ENCODE assay signal across 1 cellular context in genomic region chr1:206802401-206802800, GRCh38.
TF ChIP-seq lines count a peak whose summit lies in the region.

No MANE protein-coding gene starts in this region.

TF ChIP-seq in K562, 482 proteins besides CTCF, POLR2A, EP300 and RAD21:
- TF ChIP-seq ZNF512 (tag; IDR thresholded peaks at IDR 0.05) (peak; percentile 64), GMEB1 (CRISPR knock-in tag; IDR thresholded peaks at IDR 0.05) (no peak), ATF3 (IDR thresholded peaks at IDR 0.05) (peak; percentile 78), ATF3 (CRISPR knock-in tag; conservative IDR thresholded peaks at IDR 0.05) (no peak), FOSL1 (tag; conservative IDR thresholded peaks at IDR 0.05) (peak; percentile 58; the same call in 1 of the 2 replicates), KDM1A (IDR thresholded peaks at IDR 0.05) (no peak), CEBPG (CRISPR knock-in tag; IDR thresholded peaks at IDR 0.05) (no peak), CEBPG (tag; conservative IDR thresholded peaks at IDR 0.05 in 1 of 2, IDR thresholded peaks at IDR 0.05 in 1 of 2) (peak in 1 of 2 experiments; percentile 66; a peak in 2 of 4 replicates)
